In the genomic region with DNA sequence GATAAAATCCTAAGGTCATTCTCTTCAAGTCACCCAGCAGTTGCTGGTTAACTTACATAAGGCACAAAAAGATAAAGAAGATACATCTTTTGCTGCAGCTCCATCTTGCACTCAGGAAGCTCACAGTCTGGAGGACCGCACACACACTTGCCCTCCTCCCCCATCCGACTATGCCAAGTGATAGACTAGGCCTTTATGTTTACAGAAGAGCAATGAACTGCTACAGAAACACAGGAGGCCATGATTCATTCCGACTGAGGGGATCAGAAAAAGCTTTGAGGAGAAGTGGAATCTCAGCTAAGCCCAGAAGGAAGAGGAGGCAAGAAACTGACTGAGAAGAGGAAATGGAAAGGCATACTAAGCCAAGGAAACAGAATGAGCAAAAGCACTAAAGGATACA, we compare ENCODE assay signal across 27 cellular contexts. TPM values are rescaled to one million over a fixed set of nuclear protein-coding genes. Genes with fewer than 3 reads are reported as not detected.
"Had no signal": no experiment of that assay in that cellular context is flagged by ENCODE, and none has a peak within 500 bp of the region (broad histone marks: within the 10 kb centered on the region; RNA-seq: fewer than 3 reads in every experiment).

No MANE protein-coding gene starts in this region.

- H3K9me3 Mint-ChIP-seq: activated CD4-positive, alpha-beta memory T cell treated with anti-CD3 and anti-CD28 coated beads, Interleukin-2, amount 10 ng/mL, durations not matched to agents 7 days and 5 days; activated naive CD4-positive, alpha-beta T cell treated with anti-CD3 and anti-CD28 coated beads for 36 hours; activated naive CD8-positive, alpha-beta T cell treated with anti-CD3 and anti-CD28 coated beads, Interleukin-2, amount 10 ng/mL, durations not matched to agents 7 days and 5 days; activated T-cell treated with anti-CD3 and anti-CD28 coated beads, Interleukin-2, amount 50 U/mL, for 72 hours; naive thymus-derived CD4-positive, alpha-beta T cell; neural crest cell; stimulated activated memory B cell treated with anti-CD40 and anti-IgM and Interleukin-4, amounts not matched to agents 10 μg/mL and 1 μg/mL and 100 μg/mL, for 72 hours had no signal

- H3K9me3 ChIP-seq: gastroesophageal sphincter, heart left ventricle, left lung, sigmoid colon, stomach, suprapubic skin, tibial nerve had no signal

- ATAC-seq: activated T-cell treated with anti-CD3 and anti-CD28 coated beads, Interleukin-2, amount 50 U/mL, for 72 hours; gastroesophageal sphincter; heart left ventricle; left lung; naive thymus-derived CD4-positive, alpha-beta T cell; stimulated activated memory B cell treated with anti-CD40 and anti-IgM and Interleukin-4, amounts not matched to agents 10 μg/mL and 1 μg/mL and 100 μg/mL, for 72 hours had no signal

- H3K4me3 ChIP-seq: cardiac muscle cell, gastroesophageal sphincter, heart left ventricle, left lung, lung, sigmoid colon, smooth muscle cell, stomach, suprapubic skin, tibial nerve had no signal

- H3K4me1 Mint-ChIP-seq: activated CD4-positive, alpha-beta memory T cell treated with anti-CD3 and anti-CD28 coated beads, Interleukin-2, amount 10 ng/mL, durations not matched to agents 7 days and 5 days; neural crest cell; stimulated activated memory B cell treated with anti-CD40 and anti-IgM and Interleukin-4, amounts not matched to agents 10 μg/mL and 1 μg/mL and 100 μg/mL, for 72 hours had no signal

- H3K4me2 ChIP-seq: smooth muscle cell had no signal

- H3K36me3 ChIP-seq: cardiac muscle cell, gastroesophageal sphincter, heart left ventricle, left lung, sigmoid colon, stomach, suprapubic skin, tibial nerve had no signal

- H3K27ac ChIP-seq: epithelial cell of prostate, gastroesophageal sphincter, left lung, sigmoid colon, stomach, suprapubic skin, tibial nerve had no signal

- H3K27me3 ChIP-seq: cardiac muscle cell, gastroesophageal sphincter, heart left ventricle, sigmoid colon, tibial nerve had no signal

- H3K4me1 ChIP-seq: left lung, suprapubic skin had no signal

- H3K4me3 Mint-ChIP-seq: activated CD4-positive, alpha-beta memory T cell treated with anti-CD3 and anti-CD28 coated beads, Interleukin-2, amount 10 ng/mL, durations not matched to agents 7 days and 5 days; activated naive CD4-positive, alpha-beta T cell treated with anti-CD3 and anti-CD28 coated beads for 36 hours; activated naive CD8-positive, alpha-beta T cell treated with anti-CD3 and anti-CD28 coated beads, Interleukin-2, amount 10 ng/mL, durations not matched to agents 7 days and 5 days; activated T-cell treated with anti-CD3 and anti-CD28 coated beads, Interleukin-2, amount 50 U/mL, for 72 hours; naive thymus-derived CD4-positive, alpha-beta T cell; neural crest cell; stimulated activated memory B cell treated with anti-CD40 and anti-IgM and Interleukin-4, amounts not matched to agents 10 μg/mL and 1 μg/mL and 100 μg/mL, for 72 hours had no signal

- H3K36me3 Mint-ChIP-seq: activated naive CD8-positive, alpha-beta T cell treated with anti-CD3 and anti-CD28 coated beads, Interleukin-2, amount 10 ng/mL, durations not matched to agents 7 days and 5 days; naive thymus-derived CD4-positive, alpha-beta T cell; stimulated activated memory B cell treated with anti-CD40 and anti-IgM and Interleukin-4, amounts not matched to agents 10 μg/mL and 1 μg/mL and 100 μg/mL, for 72 hours had no signal

- DNase-seq: activated CD4-positive, alpha-beta memory T cell treated with anti-CD3 and anti-CD28 coated beads, Interleukin-2, amount 10 ng/mL, durations not matched to agents 7 days and 5 days; activated CD4-positive, alpha-beta T cell treated with anti-CD3 and anti-CD28 coated beads for 4 hours; activated CD4-positive, CD25-positive, alpha-beta regulatory T cell; activated effector memory CD4-positive, alpha-beta T cell treated with Interleukin-2 at 50 U/mL for 16 hours; activated naive CD4-positive, alpha-beta T cell treated with anti-CD3 and anti-CD28 coated beads for 36 hours; activated naive CD8-positive, alpha-beta T cell treated with anti-CD3 and anti-CD28 coated beads, Interleukin-2, amount 10 ng/mL, durations not matched to agents 7 days and 5 days; activated T-cell treated with anti-CD3 and anti-CD28 coated beads, Interleukin-2, amount 50 U/mL, for 72 hours; amniotic stem cell; heart left ventricle; islet precursor cell; left lung; naive thymus-derived CD4-positive, alpha-beta T cell; occipital lobe; posterior cingulate gyrus; retina; sigmoid colon; stimulated activated CD4-positive, alpha-beta T cell treated with anti-CD3 and anti-CD28 coated beads, Interleukin-15, amount 100 ng/mL, for 24 hours; stomach had no signal

- H3K27ac Mint-ChIP-seq: activated CD4-positive, alpha-beta memory T cell treated with anti-CD3 and anti-CD28 coated beads, Interleukin-2, amount 10 ng/mL, durations not matched to agents 7 days and 5 days; activated naive CD4-positive, alpha-beta T cell treated with anti-CD3 and anti-CD28 coated beads for 36 hours; activated naive CD8-positive, alpha-beta T cell treated with anti-CD3 and anti-CD28 coated beads, Interleukin-2, amount 10 ng/mL, durations not matched to agents 7 days and 5 days; activated T-cell treated with anti-CD3 and anti-CD28 coated beads, Interleukin-2, amount 50 U/mL, for 72 hours; naive thymus-derived CD4-positive, alpha-beta T cell; stimulated activated memory B cell treated with anti-CD40 and anti-IgM and Interleukin-4, amounts not matched to agents 10 μg/mL and 1 μg/mL and 100 μg/mL, for 72 hours had no signal

RNA-seq across cellular contexts. Expression of gene NRG2, which starts 17.4 kb away (rescaled TPM):
- total RNA-seq: activated CD4-positive, alpha-beta memory T cell treated with anti-CD3 and anti-CD28 coated beads, Interleukin-2, amount 10 ng/mL, durations not matched to agents 7 days and 5 days; activated naive CD4-positive, alpha-beta T cell treated with anti-CD3 and anti-CD28 coated beads for 36 hours had no signal
